In genomic region chr7:16323313-16323712, GRCh38 we compare ENCODE assay signal across 34 cellular contexts.
"Had no signal": no experiment of that assay in that cellular context is flagged by ENCODE, and none has a peak within 500 bp of the region (broad histone marks: within the 10 kb centered on the region; RNA-seq: fewer than 3 reads in every experiment).

No MANE protein-coding gene starts in this region.

- H3K4me3 ChIP-seq: MG63 had no signal

- DNase-seq: Karpas-422, Kasumi-1, KBM-7, KG1, MG63, MM.1S, MV-4-11, NCI-H1048, NCI-H1092, NCI-H1092 treated with DMSO at 0.1 percent for 48 hours, NCI-H1105, NCI-H1105 treated with DMSO at 0.1 percent for 48 hours, NCI-H1417, NCI-H1417 treated with DMSO at 0.1 percent for 48 hours, NCI-H1436, NCI-H1436 treated with DMSO at 0.1 percent for 48 hours, NCI-H146, NCI-H1694, NCI-H1694 treated with DMSO at 0.1 percent for 48 hours, NCI-H187, NCI-H187 treated with DMSO at 0.1 percent for 48 hours, NCI-H1930, NCI-H2029, NCI-H2029 treated with DMSO at 0.1 percent for 48 hours, NCI-H2081, NCI-H2081 treated with DMSO at 0.1 percent for 48 hours, NCI-H2107, NCI-H2171, NCI-H2227 treated with DMSO at 0.1 percent for 48 hours, NCI-H226, NCI-H345, NCI-H446, NCI-H446 treated with DMSO at 0.1 percent for 48 hours had no signal

- H3K27ac ChIP-seq: KMS-11 had no signal

- H3K36me3 ChIP-seq: MG63 had no signal

- H3K9me3 ChIP-seq: MG63 had no signal

- H3K27me3 ChIP-seq: MG63 had no signal
